10 cellular contexts compared by ENCODE assay signal in the genomic region with DNA sequence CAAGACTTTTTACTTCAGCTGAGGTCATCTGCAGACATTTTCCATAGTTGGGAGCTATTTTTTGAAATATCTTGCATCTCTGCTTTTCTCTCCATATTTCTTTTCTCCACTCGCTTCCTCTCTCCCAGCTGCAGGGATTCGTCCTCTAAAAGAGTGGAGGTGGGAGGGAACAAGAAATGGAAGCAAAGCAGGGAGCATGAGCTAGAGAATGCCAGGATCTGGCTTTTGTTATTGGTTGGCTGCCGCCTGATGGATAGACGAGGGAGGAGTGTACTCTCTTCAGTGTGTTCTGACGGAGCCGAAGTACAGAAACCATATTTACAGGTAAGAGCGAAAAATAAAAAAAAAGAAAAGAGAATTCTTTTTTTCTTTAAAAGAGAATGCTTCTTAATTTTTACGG. TPM values are rescaled to one million over a fixed set of nuclear protein-coding genes. Genes with fewer than 3 reads are reported as not detected.
DNase-seq lines count a peak whose midpoint lies in the region; ATAC-seq and TF ChIP-seq lines count a peak whose summit lies in the region.
"Had no signal": no experiment of that assay in that cellular context is flagged by ENCODE, and none has a peak within 500 bp of the region (broad histone marks: within the 10 kb centered on the region; RNA-seq: fewer than 3 reads in every experiment).

A gene with protein sequence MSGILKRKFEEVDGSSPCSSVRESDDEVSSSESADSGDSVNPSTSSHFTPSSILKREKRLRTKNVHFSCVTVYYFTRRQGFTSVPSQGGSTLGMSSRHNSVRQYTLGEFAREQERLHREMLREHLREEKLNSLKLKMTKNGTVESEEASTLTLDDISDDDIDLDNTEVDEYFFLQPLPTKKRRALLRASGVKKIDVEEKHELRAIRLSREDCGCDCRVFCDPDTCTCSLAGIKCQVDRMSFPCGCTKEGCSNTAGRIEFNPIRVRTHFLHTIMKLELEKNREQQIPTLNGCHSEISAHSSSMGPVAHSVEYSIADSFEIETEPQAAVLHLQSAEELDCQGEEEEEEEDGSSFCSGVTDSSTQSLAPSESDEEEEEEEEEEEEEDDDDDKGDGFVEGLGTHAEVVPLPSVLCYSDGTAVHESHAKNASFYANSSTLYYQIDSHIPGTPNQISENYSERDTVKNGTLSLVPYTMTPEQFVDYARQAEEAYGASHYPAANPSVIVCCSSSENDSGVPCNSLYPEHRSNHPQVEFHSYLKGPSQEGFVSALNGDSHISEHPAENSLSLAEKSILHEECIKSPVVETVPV (plus strand): TSS at position 282 of the 400 bp plus-strand sequence. CDS start 125,368 bp downstream, outside the sequence.

- H3K4me3 Mint-ChIP-seq in glutamatergic neuron (ENCODE audit: unreplicated experiment) = peak within 1 kb of the TSS; percentile 95
- H3K4me3 Mint-ChIP-seq: B cell had no signal

- H3K36me3 ChIP-seq in WERI-Rb-1 = no peaks in the 10 kb centered on the region

- DNase-seq in 8988T (peak; percentile 3), M059J (ENCODE audit: low read depth) (peak; percentile 76), WERI-Rb-1 (peak; percentile 74), glutamatergic neuron (peak; percentile 41), occipital lobe (lab: John Stamatoyannopoulos, UW) (peak; percentile 69)
- no peak for DNase-seq in activated CD4-positive, alpha-beta T cell treated with anti-CD3 and anti-CD28 coated beads, Interleukin-2, amount 50 U/mL, for 4 hours
- no peak for DNase-seq in activated CD4-positive, alpha-beta T cell treated with anti-CD3 and anti-CD28 coated beads for 48 hours

- H3K27me3 Mint-ChIP-seq in glutamatergic neuron (ENCODE audit: unreplicated experiment) = no peaks in the 10 kb centered on the region

- no peaks in the 10 kb centered on the region for H3K27me3 ChIP-seq in WERI-Rb-1 (ENCODE audit: insufficient read depth, low read depth, severe bottlenecking)

- no peaks in the 10 kb centered on the region for H3K9me3 ChIP-seq in WERI-Rb-1 (ENCODE audit: severe bottlenecking)

- H3K27ac ChIP-seq in WERI-Rb-1 = 0 out of 2 replicates have a peak within 1 kb of the TSS, but pooled peaks have one; percentile 16

- ATAC-seq in HG03432 (IDR thresholded peaks at IDR 0.05; ENCODE audit: unreplicated experiment) = no peak

- H3K4me1 Mint-ChIP-seq in glutamatergic neuron (ENCODE audit: low read depth, unreplicated experiment) = peaks cover 50% of the 10 kb centered on the region
- H3K4me1 Mint-ChIP-seq: B cell had no signal

- peak within 1 kb of the TSS; percentile 62 for H3K27ac Mint-ChIP-seq in glutamatergic neuron (ENCODE audit: unreplicated experiment)
- H3K27ac Mint-ChIP-seq: B cell had no signal

- H3K9me3 Mint-ChIP-seq in glutamatergic neuron (ENCODE audit: unreplicated experiment) = no peaks in the 10 kb centered on the region

- no peaks in the 10 kb centered on the region for H3K36me3 Mint-ChIP-seq in glutamatergic neuron (ENCODE audit: unreplicated experiment)

- TF ChIP-seq CTCF in WERI-Rb-1 (IDR thresholded peaks at IDR 0.05; ENCODE audit: low read depth, low read length) = no peak
- TF ChIP-seq CTCF in glutamatergic neuron (IDR thresholded peaks at IDR 0.05; ENCODE audit: partially characterized antibody, unreplicated experiment) = no peak

- H3K4me3 ChIP-seq in WERI-Rb-1 (ENCODE audit: low read depth, low read length) = peak within 1 kb of the TSS; percentile 84

RNA-seq across cellular contexts. Expression of the gene that starts here (rescaled TPM):
- 0.27 and 0.32 TPM in 2 replicates for total RNA-seq in M059J (2014; rRNA removed; shearing (Covaris generic))
- total RNA-seq in glutamatergic neuron (ENCODE audit: unreplicated experiment) = 23.0 TPM
- 246 TPM for total RNA-seq in occipital lobe
- total RNA-seq: activated CD8-positive, alpha-beta memory T cell treated with anti-CD3 and anti-CD28 coated beads for 36 hours; B cell had no signal

Comparison
In these comparisons a context has a peak if more than half of its experiments do, and no peak if none do; other contexts are left out.
1. RNA of the gene that starts here (total RNA-seq): 246 TPM in occipital lobe (single experiment) and 23.0 TPM in glutamatergic neuron (single experiment); 0.27 to 0.32 TPM in M059J; every median in the first group is over 10 times any median in the second.
2. RNA of the gene that starts here (total RNA-seq): 246 TPM in occipital lobe (single experiment); 23.0 TPM in glutamatergic neuron (single experiment); every median in the first group is over 10 times any median in the second.
3. Peak in DNase-seq in M059J; RNA of the gene not detected or under 1 TPM.
4. DNase-seq: peak in 8988T (single experiment), WERI-Rb-1 (single experiment), glutamatergic neuron (single experiment) and occipital lobe (single experiment); none in activated CD4-positive, alpha-beta T cell treated with anti-CD3 and anti-CD28 coated beads, Interleukin-2, amount 50 U/mL, for 4 hours (0 of 2) and activated CD4-positive, alpha-beta T cell treated with anti-CD3 and anti-CD28 coated beads for 48 hours (single experiment).